ENCODE assay signal across 15 cellular contexts in genomic region chr10:121338206-121338991, GRCh38.
A peak's percentile ranks its signal among the peaks of the same experiment; 100 is the strongest.
DNase-seq lines count a peak whose midpoint lies in the region; ATAC-seq and TF ChIP-seq lines count a peak whose summit lies in the region.
"Had no signal": no experiment of that assay in that cellular context is flagged by ENCODE, and none has a peak within 500 bp of the region (broad histone marks: within the 10 kb centered on the region; RNA-seq: fewer than 3 reads in every experiment).

No MANE protein-coding gene starts in this region.

- H3K9me3 ChIP-seq in H9 (ENCODE audit: control insufficient read depth, low read depth, low read length), result no peaks in the 10 kb centered on the region
- no peaks in the 10 kb centered on the region for H3K9me3 ChIP-seq in right cardiac atrium (ENCODE audit: control insufficient read depth, low read length)

- H3K4me3 Mint-ChIP-seq in H9, result 0 out of 5 replicates have a peak overlapping the region, but pooled peaks of 1 of the 2 experiments have one; percentile 5
- no peak overlapping the region for H3K4me3 Mint-ChIP-seq in activated T-helper 17 cell treated with anti-CD3 and anti-CD28 coated beads, Interleukin-2, amount 50 U/mL, for 72 hours
- H3K4me3 Mint-ChIP-seq: B cell; CD4-positive, alpha-beta T cell had no signal

- H3T11ph ChIP-seq in H9 (ENCODE audit: low read length), result no peak overlapping the region

- H3K79me2 ChIP-seq in H9 (ENCODE audit: insufficient read depth, low read length), result no peaks in the 10 kb centered on the region

- H4K91ac ChIP-seq in H9 (ENCODE audit: insufficient read length, low read depth, low read length), result no peak overlapping the region

- no peak overlapping the region for H3K14ac ChIP-seq in H9 (ENCODE audit: insufficient read depth, low read length)

- H3K4me1 ChIP-seq in H9 (ENCODE audit: insufficient read depth, low read length) (peaks cover 8% of the 10 kb centered on the region; the same call in 1 of the 2 replicates), right cardiac atrium (ENCODE audit: control insufficient read depth, insufficient read depth, low read length) (no peaks in the 10 kb centered on the region)

- peaks cover 66 to 75% of the 10 kb centered on the region in 2 experiments for H3K4me1 Mint-ChIP-seq in H9
- no peaks in the 10 kb centered on the region for H3K4me1 Mint-ChIP-seq in activated T-helper 17 cell treated with anti-CD3 and anti-CD28 coated beads, Interleukin-2, amount 50 U/mL, for 72 hours
- H3K4me1 Mint-ChIP-seq: B cell had no signal

- no peak overlapping the region for H3K4me2 ChIP-seq in H9 (ENCODE audit: insufficient read depth, insufficient read length, low read length)

- H3K4me3 ChIP-seq in right cardiac atrium (ENCODE audit: low read length), result no peak overlapping the region

- peak overlapping the region; percentile 36 to 99 (median 81); a peak in 5 of 7 replicates for H3K27ac Mint-ChIP-seq in H9
- no peak overlapping the region for H3K27ac Mint-ChIP-seq in activated T-helper 17 cell treated with anti-CD3 and anti-CD28 coated beads, Interleukin-2, amount 50 U/mL, for 72 hours
- H3K27ac Mint-ChIP-seq: B cell; CD4-positive, alpha-beta T cell; IgD-negative memory B cell had no signal

- H2AFZ ChIP-seq in H9 (ENCODE audit: low read length), result no peak overlapping the region

- H2BK20ac ChIP-seq in H9 (ENCODE audit: low read depth, low read length, poor library complexity, severe bottlenecking), result no peak overlapping the region

- no peak overlapping the region for H2BK15ac ChIP-seq in H9 (ENCODE audit: low read depth, low read length)

- no peak overlapping the region for H3K56ac ChIP-seq in H9 (ENCODE audit: insufficient read length, low read depth, low read length)

- H2AK5ac ChIP-seq in H9 (ENCODE audit: insufficient read length, low read length), result no peak overlapping the region

- ATAC-seq in right cardiac atrium, result peak; percentile 49 to 81
- ATAC-seq in activated T-helper 17 cell treated with anti-CD3 and anti-CD28 coated beads, Interleukin-2, amount 50 U/mL, for 72 hours (replicated peaks), result no peak

- H3K27ac ChIP-seq in H9 (ENCODE audit: insufficient read length, low read depth, low read length) (no peak overlapping the region), right cardiac atrium (ENCODE audit: low read length) (peak overlapping the region; percentile 51)
- H3K27ac ChIP-seq: RWPE1 had no signal

- no peak overlapping the region for H3K23ac ChIP-seq in H9 (ENCODE audit: insufficient read length, low read depth, low read length)

- H3K79me1 ChIP-seq in H9 (ENCODE audit: insufficient read depth, low read depth, low read length, poor library complexity, severe bottlenecking), result no peaks in the 10 kb centered on the region

- H4K8ac ChIP-seq in H9 (replicated peaks; ENCODE audit: insufficient read length, low read depth, low read length), result no peak overlapping the region

- DNase-seq in H9 (no peak), NCI-H82 (lab: John Stamatoyannopoulos, UW) (peak; percentile 16), right cardiac atrium (peak in 1 of 3 donors; percentile 39), retina (peak; percentile 28), H4 (ENCODE audit: low spot score) (no peak)
- no peak for DNase-seq in activated naive CD4-positive, alpha-beta T cell (lab: John Stamatoyannopoulos, UW)
- DNase-seq: CD4-positive, alpha-beta T cell; HCEC 1CT; NCI-H524 treated with DMSO at 0.1 percent for 48 hours; NK-92 treated with Interleukin-12 subunit alpha and Interleukin-12 subunit beta, amount 100 ng/mL, for 24 hours; OCI-M1 had no signal

- H2BK120ac ChIP-seq in H9 (ENCODE audit: low read depth, low read length, poor library complexity, severe bottlenecking), result no peak overlapping the region

- no peak overlapping the region for H2BK5ac ChIP-seq in H9 (ENCODE audit: insufficient read length, low read length)

- H3K27me3 ChIP-seq in H9 (ENCODE audit: insufficient read depth, low read length), result no peaks in the 10 kb centered on the region
- no peaks in the 10 kb centered on the region for H3K27me3 ChIP-seq in right cardiac atrium (ENCODE audit: control insufficient read depth, insufficient read depth)

- H3K9me3 Mint-ChIP-seq in H9, result no peaks in the 10 kb centered on the region
- peaks cover 3% of the 10 kb centered on the region for H3K9me3 Mint-ChIP-seq in activated T-helper 17 cell treated with anti-CD3 and anti-CD28 coated beads, Interleukin-2, amount 50 U/mL, for 72 hours
- H3K9me3 Mint-ChIP-seq: CD4-positive, alpha-beta T cell had no signal

- TF ChIP-seq CTCF in H9 (conservative IDR thresholded peaks at IDR 0.05), result no peak

- H4K5ac ChIP-seq in H9 (ENCODE audit: insufficient read length, low read depth, low read length), result no peak overlapping the region

- H3K9ac ChIP-seq in H9 (ENCODE audit: extremely low read depth, insufficient read length, low read length), result no peak overlapping the region

- no CpG with 5 or more reads among the region's 9 CpGs for WGBS in H9 (ENCODE audit: extremely low coverage, insufficient read length, low lambda C conversion rate)
- WGBS in right cardiac atrium, result 71% methylated on average over 9 of the region's 9 CpGs

- H3K4ac ChIP-seq in H9 (ENCODE audit: low read depth, low read length), result no peak overlapping the region

- no peaks in the 10 kb centered on the region for H3K23me2 ChIP-seq in H9 (ENCODE audit: insufficient read length, low read depth, low read length, poor library complexity, severe bottlenecking)

- H3K27me3 Mint-ChIP-seq in H9 (ENCODE audit: low read depth), result no peaks in the 10 kb centered on the region
- no peaks in the 10 kb centered on the region for H3K27me3 Mint-ChIP-seq in activated T-helper 17 cell treated with anti-CD3 and anti-CD28 coated beads, Interleukin-2, amount 50 U/mL, for 72 hours
- H3K27me3 Mint-ChIP-seq: B cell; CD4-positive, alpha-beta T cell had no signal

- intact Hi-C loops in right cardiac atrium (cut with DNase I), result no loop called here

- H3K18ac ChIP-seq in H9 (ENCODE audit: insufficient read length, low read depth, low read length), result no peak overlapping the region

- no peaks in the 10 kb centered on the region for H4K20me1 ChIP-seq in H9 (ENCODE audit: control insufficient read depth, insufficient read depth, insufficient read length)

- no peak overlapping the region for H2BK12ac ChIP-seq in H9 (ENCODE audit: insufficient read length, low read depth, low read length)

- 0 out of 7 replicates have a peak, but pooled peaks cover 0 to 3% (median 0%) of the 10 kb centered on the region in 3 experiments for H3K36me3 Mint-ChIP-seq in H9 (ENCODE audit: insufficient read depth in 1 of 3, low read depth in 3 of 3)
- H3K36me3 Mint-ChIP-seq in activated T-helper 17 cell treated with anti-CD3 and anti-CD28 coated beads, Interleukin-2, amount 50 U/mL, for 72 hours (ENCODE audit: low read depth), result no peaks in the 10 kb centered on the region

Comparison
In these comparisons a context has a peak if more than half of its experiments do, and no peak if none do; other contexts are left out.
1. DNase-seq: peak in NCI-H82 (single experiment) and retina (single experiment); none in H9 (single experiment), activated naive CD4-positive, alpha-beta T cell (0 of 4) and H4 (single experiment).